Comparison of ENCODE assay signal across 8 cellular contexts in genomic region chr2:39094717-39095363, GRCh38. TPM values are rescaled to one million over a fixed set of nuclear protein-coding genes. Genes with fewer than 3 reads are reported as not detected.
DNase-seq lines count a peak whose midpoint lies in the region; ATAC-seq and TF ChIP-seq lines count a peak whose summit lies in the region.

No MANE protein-coding gene starts in this region.

- peak overlapping the region; percentile 18 for H3K4me2 ChIP-seq in mammary epithelial cell (ENCODE audit: insufficient read depth, low read depth, low read length)

- BruUV-seq in mammary epithelial cell (replicated peaks; lab: Mats Ljungman, UMichigan) (no TSS peak), MCF 10A (replicated peaks; lab: Mats Ljungman, UMichigan) (no TSS peak)

- peaks cover 93% of the 10 kb centered on the region for H3K79me2 ChIP-seq in mammary epithelial cell (ENCODE audit: insufficient read depth, low read length)

- H3K27ac ChIP-seq in mammary epithelial cell (ENCODE audit: insufficient read depth, low read depth, low read length), result no peak overlapping the region

- no peaks in the 10 kb centered on the region for H3K36me3 ChIP-seq in mammary epithelial cell (ENCODE audit: insufficient read depth, low read length)

- POLR2A ChIA-PET in MCF 10A (lab: Yijun Ruan, JAX), result interaction anchor here (0.6 to 5.9 kb wide), 6 partner anchors 12 to 39 kb away, joined by 3 to 60 read pairs (median 3); partner anchors contain the start of gene SOS1

- no peaks in the 10 kb centered on the region for H3K9me3 ChIP-seq in mammary epithelial cell (replicated peaks; ENCODE audit: insufficient read depth, low read length)

- intact Hi-C loops in mammary epithelial cell (cut with micrococcal nuclease), result no loop called here
- intact Hi-C loops in MCF 10A (cut with micrococcal nuclease), result no loop called here
- intact Hi-C loops in left colon (cut with DNase I, micrococcal nuclease), result no loop called here

- H3K4me3 Mint-ChIP-seq in MCF 10A (ENCODE audit: unreplicated experiment), result no peak overlapping the region
- peak overlapping the region; percentile 61 for H3K4me3 Mint-ChIP-seq in T-helper 2 cell treated with Interferon-gamma antibody and Interleukin-4, amounts not matched to agents 5 μg/mL and 100 μg/mL, for 36 hours

- H3K4me3 ChIP-seq in mammary epithelial cell (replicated peaks in 1 of 3; ENCODE audit: insufficient read depth in 1 of 3, low read depth in 2 of 3, low read length in 3 of 3), result no peak overlapping the region

- H3K9me3 Mint-ChIP-seq in MCF 10A (ENCODE audit: unreplicated experiment), result no peaks in the 10 kb centered on the region
- no peaks in the 10 kb centered on the region for H3K9me3 Mint-ChIP-seq in T-helper 2 cell treated with Interferon-gamma antibody and Interleukin-4, amounts not matched to agents 5 μg/mL and 100 μg/mL, for 36 hours

- DNase-seq in mammary epithelial cell, result peak; percentile 66
- no peak for DNase-seq in MCF 10A (ENCODE audit: unreplicated experiment)
- DNase-seq in T-helper 2 cell treated with Interferon-gamma antibody and Interleukin-4, amounts not matched to agents 5 μg/mL and 100 μg/mL, for 36 hours (ENCODE audit: low spot score), result no peak
- no peak for DNase-seq in left colon
- DNase-seq in foreskin melanocyte, result no peak
- no peak for DNase-seq in germinal center (ENCODE audit: low spot score)
- no peak for DNase-seq in central memory CD4-positive, alpha-beta T cell

- H2AFZ ChIP-seq in mammary epithelial cell (ENCODE audit: low read depth, low read length), result no peak overlapping the region

- TF ChIP-seq CTCF in mammary epithelial cell (conservative IDR thresholded peaks at IDR 0.05 in 1 of 2, IDR thresholded peaks at IDR 0.05 in 1 of 2; ENCODE audit: extremely low read depth in 1 of 2, insufficient read depth in 1 of 2, low read depth in 1 of 2, low read length in 2 of 2), result no peak
- TF ChIP-seq CTCF in MCF 10A (IDR thresholded peaks at IDR 0.05; ENCODE audit: unreplicated experiment), result no peak

- H3K27me3 Mint-ChIP-seq in MCF 10A (ENCODE audit: insufficient read depth, unreplicated experiment), result no peaks in the 10 kb centered on the region
- no peaks in the 10 kb centered on the region for H3K27me3 Mint-ChIP-seq in T-helper 2 cell treated with Interferon-gamma antibody and Interleukin-4, amounts not matched to agents 5 μg/mL and 100 μg/mL, for 36 hours (ENCODE audit: low read depth)

- no peaks in the 10 kb centered on the region for H4K20me1 ChIP-seq in mammary epithelial cell (ENCODE audit: insufficient read depth, low read length)

- peaks cover 27% of the 10 kb centered on the region for H3K4me1 Mint-ChIP-seq in MCF 10A (ENCODE audit: insufficient read depth, unreplicated experiment)
- H3K4me1 Mint-ChIP-seq in T-helper 2 cell treated with Interferon-gamma antibody and Interleukin-4, amounts not matched to agents 5 μg/mL and 100 μg/mL, for 36 hours (ENCODE audit: low read depth), result peaks cover 51% of the 10 kb centered on the region

- peaks cover 23% of the 10 kb centered on the region for H3K4me1 ChIP-seq in mammary epithelial cell (ENCODE audit: insufficient read depth, low read length)

- dilution Hi-C loops in mammary epithelial cell (cut with HindIII; ENCODE audit: low sequenced_read_pairs), result no loop called here

- in situ Hi-C loops in mammary epithelial cell (cut with MboI; ENCODE audit: low sequenced_read_pairs in 2 of 2), result no loop called here

- 92% methylated on average over 1 of the region's 1 CpG for whole genome bisulfite sequencing in mammary epithelial cell (ENCODE audit: low coverage, missing lambda C conversion rate)

- H3K36me3 Mint-ChIP-seq in MCF 10A (ENCODE audit: insufficient read depth, unreplicated experiment), result no peaks in the 10 kb centered on the region
- peaks cover 55% of the 10 kb centered on the region for H3K36me3 Mint-ChIP-seq in T-helper 2 cell treated with Interferon-gamma antibody and Interleukin-4, amounts not matched to agents 5 μg/mL and 100 μg/mL, for 36 hours (ENCODE audit: low read depth)

- CTCF ChIA-PET in mammary epithelial cell (lab: Charles Lee; ENCODE audit: low non-redundant PET), result no interaction called here
- CTCF ChIA-PET in MCF 10A (lab: Yijun Ruan, JAX), result interaction anchor here (0.8 to 2.2 kb wide), 4 partner anchors 24 to 135 kb away, joined by 3 to 11 read pairs (median 6); no protein-coding TSS in a partner anchor

- no peak overlapping the region for H3K9ac ChIP-seq in mammary epithelial cell (ENCODE audit: insufficient read depth, low read length)

- H3K27ac Mint-ChIP-seq in MCF 10A (ENCODE audit: low read depth, unreplicated experiment), result no peak overlapping the region
- peak overlapping the region; percentile 82 for H3K27ac Mint-ChIP-seq in T-helper 2 cell treated with Interferon-gamma antibody and Interleukin-4, amounts not matched to agents 5 μg/mL and 100 μg/mL, for 36 hours

- no peaks in the 10 kb centered on the region for H3K27me3 ChIP-seq in mammary epithelial cell (ENCODE audit: insufficient read depth, low read length)

- ATAC-seq in HG03045 (IDR thresholded peaks at IDR 0.05; ENCODE audit: unreplicated experiment) (peak; percentile 86), left colon (no peak)

RNA-seq across cellular contexts. Expression of gene SOS1, which starts 26.0 kb away (rescaled TPM):
- total RNA-seq in mammary epithelial cell (10 to 100 TPM; 23.7 to 29.1 TPM), MCF 10A (2022) (18.5 and 23.3 TPM in 2 replicates), left colon (10 to 100 TPM; 30.0 to 31.2 TPM)
- 15.1 TPM for polyA plus RNA-seq in mammary epithelial cell
- polyA minus RNA-seq in mammary epithelial cell, result 71.3 TPM
